19 cellular contexts compared by ENCODE assay signal in genomic region chr3:187076297-187076696, GRCh38.
DNase-seq lines count a peak whose midpoint lies in the region; ATAC-seq, FAIRE-seq and TF ChIP-seq lines count a peak whose summit lies in the region.
"Had no signal": no experiment of that assay in that cellular context is flagged by ENCODE, and none has a peak within 500 bp of the region (broad histone marks: within the 10 kb centered on the region; RNA-seq: fewer than 3 reads in every experiment).

No MANE protein-coding gene starts in this region.

- H3K36me3 ChIP-seq in CD4-positive, alpha-beta memory T cell (ENCODE audit: insufficient read depth, low read length) = peaks cover 67% of the 10 kb centered on the region
- H3K36me3 ChIP-seq: pancreas had no signal

- H3K27ac ChIP-seq in CD4-positive, alpha-beta memory T cell (ENCODE audit: low read depth, low read length) = no peak overlapping the region
- no peak overlapping the region for H3K27ac ChIP-seq in dorsolateral prefrontal cortex
- H3K27ac ChIP-seq: cardiac muscle cell, pancreas, thoracic aorta had no signal

- no peaks in the 10 kb centered on the region for H3K27me3 ChIP-seq in CD4-positive, alpha-beta memory T cell (ENCODE audit: insufficient read depth, low read length)
- H3K27me3 ChIP-seq in dorsolateral prefrontal cortex = no peaks in the 10 kb centered on the region
- H3K27me3 ChIP-seq: cardiac muscle cell, pancreas had no signal

- H3K4me3 Mint-ChIP-seq in CD4-positive, alpha-beta memory T cell = no peak overlapping the region
- H3K4me3 Mint-ChIP-seq in activated T-helper 2 cell treated with anti-CD3 and anti-CD28 coated beads, Interferon-gamma antibody, Interleukin-2, Interleukin-4, amounts not matched to agents 10 μg/mL and 5 μg/mL and 100 μg/mL, durations not matched to agents 14 hours and 24 hours and 36 hours (ENCODE audit: low read depth) = no peak overlapping the region
- no peak overlapping the region for H3K4me3 Mint-ChIP-seq in natural killer cell
- H3K4me3 Mint-ChIP-seq in T-helper 2 cell treated with Interferon-gamma antibody and Interleukin-4, amounts not matched to agents 5 μg/mL and 100 μg/mL, for 36 hours = no peak overlapping the region
- H3K4me3 Mint-ChIP-seq: activated CD8-positive, alpha-beta memory T cell treated with anti-CD3 and anti-CD28 coated beads, Interleukin-2, amount 10 ng/mL, durations not matched to agents 7 days and 5 days had no signal

- no peak for ATAC-seq in natural killer cell
- ATAC-seq: activated CD8-positive, alpha-beta memory T cell treated with anti-CD3 and anti-CD28 coated beads, Interleukin-2, amount 10 ng/mL, durations not matched to agents 7 days and 5 days; pancreas; sciatic nerve had no signal

- peaks cover 4% of the 10 kb centered on the region for H3K4me1 ChIP-seq in CD4-positive, alpha-beta memory T cell (ENCODE audit: insufficient read depth, low read length)
- H3K4me1 ChIP-seq: pancreas had no signal

- peak; percentile 59 for TF ChIP-seq POLR2A in GM12892 (IDR thresholded peaks at IDR 0.05; ENCODE audit: low read depth, low read length)

- H3K27me3 Mint-ChIP-seq in CD4-positive, alpha-beta memory T cell = no peaks in the 10 kb centered on the region
- H3K27me3 Mint-ChIP-seq in activated T-helper 2 cell treated with anti-CD3 and anti-CD28 coated beads, Interferon-gamma antibody, Interleukin-2, Interleukin-4, amounts not matched to agents 10 μg/mL and 5 μg/mL and 100 μg/mL, durations not matched to agents 14 hours and 24 hours and 36 hours (ENCODE audit: low read depth) = no peaks in the 10 kb centered on the region
- no peaks in the 10 kb centered on the region for H3K27me3 Mint-ChIP-seq in natural killer cell (ENCODE audit: low read depth in 2 of 2)
- no peaks in the 10 kb centered on the region for H3K27me3 Mint-ChIP-seq in T-helper 2 cell treated with Interferon-gamma antibody and Interleukin-4, amounts not matched to agents 5 μg/mL and 100 μg/mL, for 36 hours (ENCODE audit: low read depth)
- H3K27me3 Mint-ChIP-seq: activated CD8-positive, alpha-beta memory T cell treated with anti-CD3 and anti-CD28 coated beads, Interleukin-2, amount 10 ng/mL, durations not matched to agents 7 days and 5 days had no signal

- peaks cover 48 to 67% of the 10 kb centered on the region in 2 donors for H3K36me3 Mint-ChIP-seq in CD4-positive, alpha-beta memory T cell
- peaks cover 64% of the 10 kb centered on the region for H3K36me3 Mint-ChIP-seq in activated T-helper 2 cell treated with anti-CD3 and anti-CD28 coated beads, Interferon-gamma antibody, Interleukin-2, Interleukin-4, amounts not matched to agents 10 μg/mL and 5 μg/mL and 100 μg/mL, durations not matched to agents 14 hours and 24 hours and 36 hours (ENCODE audit: low read depth)
- H3K36me3 Mint-ChIP-seq in natural killer cell = peaks cover 32% of the 10 kb centered on the region
- H3K36me3 Mint-ChIP-seq in T-helper 2 cell treated with Interferon-gamma antibody and Interleukin-4, amounts not matched to agents 5 μg/mL and 100 μg/mL, for 36 hours (ENCODE audit: low read depth) = peaks cover 56% of the 10 kb centered on the region

- peak overlapping the region in 5 of 7 donors; percentile 44 to 70 (median 59) for H3K27ac Mint-ChIP-seq in CD4-positive, alpha-beta memory T cell
- H3K27ac Mint-ChIP-seq in activated T-helper 2 cell treated with anti-CD3 and anti-CD28 coated beads, Interferon-gamma antibody, Interleukin-2, Interleukin-4, amounts not matched to agents 10 μg/mL and 5 μg/mL and 100 μg/mL, durations not matched to agents 14 hours and 24 hours and 36 hours = peak overlapping the region; percentile 2
- H3K27ac Mint-ChIP-seq in natural killer cell = peak overlapping the region; percentile 31 to 70
- no peak overlapping the region for H3K27ac Mint-ChIP-seq in T-helper 2 cell treated with Interferon-gamma antibody and Interleukin-4, amounts not matched to agents 5 μg/mL and 100 μg/mL, for 36 hours
- H3K27ac Mint-ChIP-seq: activated CD8-positive, alpha-beta memory T cell treated with anti-CD3 and anti-CD28 coated beads, Interleukin-2, amount 10 ng/mL, durations not matched to agents 7 days and 5 days had no signal

- no peaks in the 10 kb centered on the region for H3K9me3 ChIP-seq in CD4-positive, alpha-beta memory T cell (ENCODE audit: control insufficient read depth in 1 of 2, low read length in 2 of 2)
- H3K9me3 ChIP-seq: pancreas, thoracic aorta had no signal

- H3K9me3 Mint-ChIP-seq in CD4-positive, alpha-beta memory T cell = no peaks in the 10 kb centered on the region
- H3K9me3 Mint-ChIP-seq in activated T-helper 2 cell treated with anti-CD3 and anti-CD28 coated beads, Interferon-gamma antibody, Interleukin-2, Interleukin-4, amounts not matched to agents 10 μg/mL and 5 μg/mL and 100 μg/mL, durations not matched to agents 14 hours and 24 hours and 36 hours = no peaks in the 10 kb centered on the region
- H3K9me3 Mint-ChIP-seq in natural killer cell = no peaks in the 10 kb centered on the region
- no peaks in the 10 kb centered on the region for H3K9me3 Mint-ChIP-seq in T-helper 2 cell treated with Interferon-gamma antibody and Interleukin-4, amounts not matched to agents 5 μg/mL and 100 μg/mL, for 36 hours

- intact Hi-C loops in CD4-positive, alpha-beta memory T cell (cut with micrococcal nuclease) = no loop called here
- intact Hi-C loops in activated T-helper 2 cell treated with anti-CD3 and anti-CD28 coated beads, Interferon-gamma antibody, Interleukin-2, Interleukin-4, amounts not matched to agents 10 μg/mL and 5 μg/mL and 100 μg/mL, durations not matched to agents 14 hours and 24 hours and 36 hours (cut with micrococcal nuclease) = no loop called here
- intact Hi-C loops in natural killer cell (cut with micrococcal nuclease) (no loop called here), dorsolateral prefrontal cortex (cut with DNase I) (no loop called here)

- DNase-seq in CD4-positive, alpha-beta memory T cell = no peak
- DNase-seq in GM12892 (ENCODE audit: insufficient read length) = no peak
- DNase-seq in activated T-helper 2 cell treated with anti-CD3 and anti-CD28 coated beads, Interferon-gamma antibody, Interleukin-2, Interleukin-4, amounts not matched to agents 10 μg/mL and 5 μg/mL and 100 μg/mL, durations not matched to agents 14 hours and 24 hours and 36 hours (ENCODE audit: low spot score) = no peak
- no peak for DNase-seq in natural killer cell
- DNase-seq in T-helper 2 cell treated with Interferon-gamma antibody and Interleukin-4, amounts not matched to agents 5 μg/mL and 100 μg/mL, for 36 hours (ENCODE audit: low spot score) = no peak
- DNase-seq in dorsolateral prefrontal cortex = no peak
- DNase-seq in effector CD4-positive, alpha-beta T cell = no peak
- DNase-seq: activated CD8-positive, alpha-beta memory T cell treated with anti-CD3 and anti-CD28 coated beads, Interleukin-2, amount 10 ng/mL, durations not matched to agents 7 days and 5 days; amygdala; head of caudate nucleus; KG1; MV-4-11; NCI-H1694; OCI-M1; pancreas; Right ventricle myocardium superior had no signal

- CTCF ChIA-PET in CD4-positive, alpha-beta memory T cell (lab: Charles Lee; ENCODE audit: partially characterized antibody) = interaction anchor here (1.0 kb wide), 1 partner anchor 459 kb away, joined by 3 read pairs; no protein-coding TSS in a partner anchor

- peaks cover 2 to 17% (median 4%) of the 10 kb centered on the region in 4 donors for H3K4me1 Mint-ChIP-seq in CD4-positive, alpha-beta memory T cell
- peaks cover 7% of the 10 kb centered on the region for H3K4me1 Mint-ChIP-seq in activated T-helper 2 cell treated with anti-CD3 and anti-CD28 coated beads, Interferon-gamma antibody, Interleukin-2, Interleukin-4, amounts not matched to agents 10 μg/mL and 5 μg/mL and 100 μg/mL, durations not matched to agents 14 hours and 24 hours and 36 hours (ENCODE audit: low read depth)
- peaks cover 4 to 11% of the 10 kb centered on the region in 2 donors for H3K4me1 Mint-ChIP-seq in natural killer cell
- no peaks in the 10 kb centered on the region for H3K4me1 Mint-ChIP-seq in T-helper 2 cell treated with Interferon-gamma antibody and Interleukin-4, amounts not matched to agents 5 μg/mL and 100 μg/mL, for 36 hours (ENCODE audit: low read depth)
- H3K4me1 Mint-ChIP-seq: activated CD8-positive, alpha-beta memory T cell treated with anti-CD3 and anti-CD28 coated beads, Interleukin-2, amount 10 ng/mL, durations not matched to agents 7 days and 5 days had no signal

- TF ChIP-seq CTCF in natural killer cell (IDR thresholded peaks at IDR 0.05) (no peak), dorsolateral prefrontal cortex (IDR thresholded peaks at IDR 0.05 in 54 of 56, conservative IDR thresholded peaks at IDR 0.05 in 2 of 56; ENCODE audit: low read depth in 1 of 56, partially characterized antibody in 56 of 56) (no peak)

- POLR2A ChIA-PET in CD4-positive, alpha-beta memory T cell (lab: Charles Lee; ENCODE audit: partially characterized antibody) = no interaction called here

- no peak overlapping the region for H3K4me3 ChIP-seq in CD4-positive, alpha-beta memory T cell (ENCODE audit: low read length in 2 of 2)
- no peak overlapping the region for H3K4me3 ChIP-seq in dorsolateral prefrontal cortex
- H3K4me3 ChIP-seq: cardiac muscle cell, pancreas, thoracic aorta had no signal

- no peak for FAIRE-seq in GM12892 (lab: Jason Lieb, UNC)
- FAIRE-seq: pancreas had no signal
